Comparison of ENCODE assay signal across 19 cellular contexts in the genomic region with DNA sequence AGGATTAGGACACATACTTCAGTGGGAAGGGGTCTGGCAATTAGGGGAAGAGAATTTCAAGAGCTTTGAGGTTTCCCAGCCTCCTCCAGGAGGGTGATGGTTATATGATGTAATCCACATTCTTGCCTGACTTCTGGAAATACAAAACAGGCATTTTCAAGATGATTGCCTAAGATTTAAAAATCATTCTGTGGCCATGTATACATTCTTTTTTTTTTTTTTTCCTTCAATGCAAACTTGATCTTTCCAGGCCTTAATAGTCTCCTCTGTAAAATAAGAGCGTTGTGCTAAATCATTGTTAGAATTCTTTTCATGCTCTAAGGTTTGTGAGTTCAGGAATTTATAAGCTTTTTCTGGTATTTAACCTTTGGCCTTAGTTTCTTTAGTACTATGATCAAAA.
DNase-seq lines count a peak whose midpoint lies in the region; ATAC-seq and TF ChIP-seq lines count a peak whose summit lies in the region.
"Had no signal": no experiment of that assay in that cellular context is flagged by ENCODE, and none has a peak within 500 bp of the region (broad histone marks: within the 10 kb centered on the region; RNA-seq: fewer than 3 reads in every experiment).

No MANE protein-coding gene starts in this region.

- H3K4me3 Mint-ChIP-seq in T-helper 2 cell treated with Interferon-gamma antibody and Interleukin-4, amounts not matched to agents 5 μg/mL and 100 μg/mL, for 36 hours = no peak overlapping the region
- H3K4me3 Mint-ChIP-seq: activated naive CD8-positive, alpha-beta T cell treated with anti-CD3 and anti-CD28 coated beads for 36 hours; CD4-positive, alpha-beta T cell; stimulated activated naive CD8-positive, alpha-beta T cell treated with anti-CD3 and anti-CD28 coated beads, Interleukin-15, amount 100 ng/mL, for 72 hours; T-cell had no signal

- no peaks in the 10 kb centered on the region for H3K27me3 Mint-ChIP-seq in T-helper 2 cell treated with Interferon-gamma antibody and Interleukin-4, amounts not matched to agents 5 μg/mL and 100 μg/mL, for 36 hours (ENCODE audit: low read depth)
- H3K27me3 Mint-ChIP-seq: activated naive CD8-positive, alpha-beta T cell treated with anti-CD3 and anti-CD28 coated beads for 36 hours; CD4-positive, alpha-beta T cell; stimulated activated naive CD8-positive, alpha-beta T cell treated with anti-CD3 and anti-CD28 coated beads, Interleukin-15, amount 100 ng/mL, for 72 hours had no signal

- no peak overlapping the region for H3K27ac Mint-ChIP-seq in T-helper 2 cell treated with Interferon-gamma antibody and Interleukin-4, amounts not matched to agents 5 μg/mL and 100 μg/mL, for 36 hours
- H3K27ac Mint-ChIP-seq: activated naive CD8-positive, alpha-beta T cell treated with anti-CD3 and anti-CD28 coated beads for 36 hours; CD4-positive, alpha-beta T cell; stimulated activated naive CD8-positive, alpha-beta T cell treated with anti-CD3 and anti-CD28 coated beads, Interleukin-15, amount 100 ng/mL, for 72 hours; T-cell had no signal

- DNase-seq in GM03348 (ENCODE audit: low spot score) (peak; percentile 65), fibroblast of the aortic adventitia (ENCODE audit: low read depth) (peak; percentile 65), skeletal muscle cell (ENCODE audit: low read depth) (peak; percentile 17), GDM1 (lab: John Stamatoyannopoulos, UW) (no peak)
- DNase-seq in T-helper 2 cell treated with Interferon-gamma antibody and Interleukin-4, amounts not matched to agents 5 μg/mL and 100 μg/mL, for 36 hours (ENCODE audit: low spot score) = no peak
- DNase-seq: activated CD4-positive, alpha-beta T cell treated with anti-CD3 and anti-CD28 coated beads for 1 hour; activated naive CD8-positive, alpha-beta T cell treated with anti-CD3 and anti-CD28 coated beads for 36 hours; activated T-cell treated with anti-CD3 and anti-CD28 coated beads for 4 hours; CD4-positive, alpha-beta T cell; heart right ventricle; left cardiac atrium; NCI-H187 treated with DMSO at 0.1 percent for 48 hours; NCI-H526 treated with DMSO at 0.1 percent for 48 hours; stimulated activated naive CD8-positive, alpha-beta T cell treated with anti-CD3 and anti-CD28 coated beads, Interleukin-15, amount 100 ng/mL, for 72 hours; T-cell; uterus had no signal

- no peak for TF ChIP-seq CTCF in fibroblast of the aortic adventitia (IDR thresholded peaks at IDR 0.05; ENCODE audit: insufficient read depth, low read length)

- H3K9me3 Mint-ChIP-seq in T-helper 2 cell treated with Interferon-gamma antibody and Interleukin-4, amounts not matched to agents 5 μg/mL and 100 μg/mL, for 36 hours = peaks cover 20% of the 10 kb centered on the region

- H3K36me3 Mint-ChIP-seq in T-helper 2 cell treated with Interferon-gamma antibody and Interleukin-4, amounts not matched to agents 5 μg/mL and 100 μg/mL, for 36 hours (ENCODE audit: low read depth) = peaks cover 4% of the 10 kb centered on the region
- H3K36me3 Mint-ChIP-seq: T-cell had no signal

- ATAC-seq in SK-N-SH treated with all-trans-retinoic acid at 6 μM for 48 hours (peak; percentile 74), HG03045 (IDR thresholded peaks at IDR 0.05; ENCODE audit: unreplicated experiment) (no peak), GM19324 (IDR thresholded peaks at IDR 0.05; ENCODE audit: low FRiP score, unreplicated experiment) (no peak)
- ATAC-seq: heart right ventricle; left cardiac atrium; stimulated activated naive CD8-positive, alpha-beta T cell treated with anti-CD3 and anti-CD28 coated beads, Interleukin-15, amount 100 ng/mL, for 72 hours; T-cell had no signal

- H3K4me3 ChIP-seq in fibroblast of the aortic adventitia (ENCODE audit: low read depth, low read length) = no peak overlapping the region
- H3K4me3 ChIP-seq in skeletal muscle cell (ENCODE audit: low read depth, low read length) = no peak overlapping the region
- H3K4me3 ChIP-seq: heart right ventricle, uterus had no signal

- H3K4me1 Mint-ChIP-seq in T-helper 2 cell treated with Interferon-gamma antibody and Interleukin-4, amounts not matched to agents 5 μg/mL and 100 μg/mL, for 36 hours (ENCODE audit: low read depth) = peaks cover 6% of the 10 kb centered on the region

TF ChIP-seq in SK-N-SH treated with all-trans-retinoic acid at 6 μM for 48 hours, 23 proteins besides CTCF, POLR2A, EP300 and RAD21:
- no peak for TF ChIP-seq BACH2 (CRISPR knock-in tag; IDR thresholded peaks at IDR 0.05; ENCODE audit: borderline replicate concordance)
- TF ChIP-seq ESRRG (CRISPR knock-in tag; IDR thresholded peaks at IDR 0.05) = no peak
- TF ChIP-seq ZC3H10 (CRISPR knock-in tag; IDR thresholded peaks at IDR 0.05) = 0 out of 2 replicates have a peak, but pooled peaks have one; percentile 6
- TF ChIP-seq ZNF565 (CRISPR knock-in tag; conservative IDR thresholded peaks at IDR 0.05; ENCODE audit: low read depth) = no peak
- TF ChIP-seq ZNF70 (CRISPR knock-in tag; IDR thresholded peaks at IDR 0.05) = no peak
- peak; percentile 76; the same call in 1 of the 2 replicates for TF ChIP-seq ISL1 (CRISPR knock-in tag; IDR thresholded peaks at IDR 0.05)

Comparison
In these comparisons a context has a peak if more than half of its experiments do, and no peak if none do; other contexts are left out.
1. DNase-seq: peak in GM03348 (single experiment), fibroblast of the aortic adventitia (single experiment) and skeletal muscle cell (single experiment); none in GDM1 (single experiment) and T-helper 2 cell treated with Interferon-gamma antibody and Interleukin-4, amounts not matched to agents 5 μg/mL and 100 μg/mL, for 36 hours (single experiment).